ENCODE assay signal across 1 cellular context in genomic region chr17:6637458-6637840, GRCh38.
A peak's percentile ranks its signal among the peaks of the same experiment; 100 is the strongest.
TF ChIP-seq lines count a peak whose summit lies in the region.

No MANE protein-coding gene starts in this region.

TF ChIP-seq in HepG2, 621 proteins besides CTCF, POLR2A, EP300 and RAD21:
- TF ChIP-seq RBFOX2 (IDR thresholded peaks at IDR 0.05; ENCODE audit: low read depth, low read length) = 0 out of 2 replicates have a peak, but pooled peaks have one; percentile 4
- no peak for TF ChIP-seq TAF1 (CRISPR knock-in tag; IDR thresholded peaks at IDR 0.05)
